Comparison of ENCODE assay signal across 25 cellular contexts in genomic region chr1:205934788-205935187, GRCh38. TPM values are rescaled to one million over a fixed set of nuclear protein-coding genes. Genes with fewer than 3 reads are reported as not detected.
DNase-seq lines count a peak whose midpoint lies in the region; ATAC-seq, FAIRE-seq and TF ChIP-seq lines count a peak whose summit lies in the region.
"Had no signal": no experiment of that assay in that cellular context is flagged by ENCODE, and none has a peak within 500 bp of the region (broad histone marks: within the 10 kb centered on the region; RNA-seq: fewer than 3 reads in every experiment).

No MANE protein-coding gene starts in this region.

- POLR2A ChIA-PET in AG04450 (lab: Yijun Ruan, JAX): no interaction called here

- H3K27me3 ChIP-seq in AG04450 (ENCODE audit: control insufficient read depth, insufficient read depth, low read length) (peaks cover 4% of the 10 kb centered on the region), bronchial epithelial cell (ENCODE audit: control insufficient read depth, insufficient read depth, low read length) (peaks cover 9% of the 10 kb centered on the region), lung (ENCODE audit: control insufficient read depth, insufficient read depth) (no peaks in the 10 kb centered on the region), HAP-1 (ENCODE audit: low read depth) (no peaks in the 10 kb centered on the region)

- H3K9me3 ChIP-seq in AG04450 (ENCODE audit: control insufficient read depth, insufficient read depth, low read length) (no peaks in the 10 kb centered on the region; the same call in 1 of the 2 replicates), lung (ENCODE audit: control insufficient read depth in 2 of 2, insufficient read depth in 1 of 2, low read length in 1 of 2) (no peaks in the 10 kb centered on the region), HAP-1 (no peaks in the 10 kb centered on the region)

- peak; percentile 41 for ATAC-seq in lung (ENCODE audit: insufficient read depth, low FRiP score)
- ATAC-seq: activated naive CD4-positive, alpha-beta T cell treated with anti-CD3 and anti-CD28 coated beads, Interleukin-2, amount 50 U/mL, for 72 hours; stimulated activated naive CD8-positive, alpha-beta T cell treated with anti-CD3 and anti-CD28 coated beads, Interleukin-15, amount 100 ng/mL, for 72 hours had no signal

- FAIRE-seq in bronchial epithelial cell (lab: Jason Lieb, UNC): no peak
- FAIRE-seq: endometrium had no signal

- TF ChIP-seq CTCF in AG04450 (IDR thresholded peaks at IDR 0.05; ENCODE audit: low read depth, low read length): no peak
- no peak for TF ChIP-seq CTCF in bronchial epithelial cell (IDR thresholded peaks at IDR 0.05; ENCODE audit: insufficient read depth, low read length, severe bottlenecking)
- TF ChIP-seq CTCF in lung (IDR thresholded peaks at IDR 0.05; ENCODE audit: control extremely low read depth, extremely low read depth): no peak

- CTCF ChIA-PET in AG04450 (lab: Charles Lee): interaction anchor here (21.7 kb wide), 1 partner anchor 47 kb away, joined by 567 read pairs; no protein-coding TSS in a partner anchor

- peaks cover 0 to 14% of the 10 kb centered on the region in 2 donors for H3K4me1 ChIP-seq in lung (ENCODE audit: control insufficient read depth in 2 of 2, insufficient read depth in 2 of 2, low read length in 2 of 2)
- peaks cover 13% of the 10 kb centered on the region for H3K4me1 ChIP-seq in HAP-1

- in situ Hi-C loops in HAP-1 (cut with MboI; ENCODE audit: low sequenced_read_pairs): loop anchor here (5.0 kb wide), 1 partner anchor 33 kb away; no protein-coding TSS in a partner anchor

- H3K27ac ChIP-seq in AG04450 (ENCODE audit: low read depth, low read length) (peak overlapping the region; percentile 11), lung (ENCODE audit: low read depth in 1 of 2, low read length in 1 of 2) (peak overlapping the region in 1 of 2 donors; percentile 79)

- H3K4me3 ChIP-seq in AG04450 (ENCODE audit: low read depth, low read length) (no peak overlapping the region), bronchial epithelial cell (ENCODE audit: low read depth, low read length) (no peak overlapping the region), lung (no peak overlapping the region), HAP-1 (no peak overlapping the region)
- H3K4me3 ChIP-seq: coronary artery had no signal

- H3K36me3 ChIP-seq in bronchial epithelial cell (ENCODE audit: control insufficient read depth, insufficient read depth, low read length) (no peaks in the 10 kb centered on the region), lung (ENCODE audit: control insufficient read depth in 2 of 2, insufficient read depth in 2 of 2, low read length in 2 of 2) (no peaks in the 10 kb centered on the region), HAP-1 (replicated peaks) (no peaks in the 10 kb centered on the region)

- 80 to 82% methylated on average over 7 of the region's 7 CpGs for WGBS in lung, 2 donors

- no peak for DNase-seq in AG04450 (ENCODE audit: low read depth, low spot score)
- peak; percentile 89 for DNase-seq in NCI-H2029 treated with DMSO at 0.1 percent for 48 hours (lab: John Stamatoyannopoulos, UW)
- DNase-seq in bronchial epithelial cell (ENCODE audit: low read depth): peak; percentile 79
- peak; percentile 87 for DNase-seq in lung (ENCODE audit: low spot score)
- no peak for DNase-seq in CD1c-positive myeloid dendritic cell (ENCODE audit: extremely low spot score)
- DNase-seq in HAP-1 (ENCODE audit: low spot score in 2 of 2): no peak
- DNase-seq in activated naive CD4-positive, alpha-beta T cell treated with Interleukin-2 at 50 U/mL for 16 hours: no peak
- no peak for DNase-seq in NOMO-1 treated with dmso at 0.1 percent for 144 hours (lab: John Stamatoyannopoulos, UW; ENCODE audit: unreplicated experiment)
- DNase-seq: ACHN; activated B cell treated with CpG ODN at 0.5 μM for 24 hours; activated T-cell treated with anti-CD3 and anti-CD28 coated beads, Interleukin-2, amount 50 U/mL, for 48 hours; CD4-positive, CD25-positive, alpha-beta regulatory T cell; foreskin melanocyte; IMR-90; kidney glomerular epithelial cell; NCI-H2081 treated with DMSO at 0.1 percent for 48 hours; NCI-H774; nephron progenitor cell; stimulated activated naive CD8-positive, alpha-beta T cell treated with anti-CD3 and anti-CD28 coated beads, Interleukin-15, amount 100 ng/mL, for 72 hours had no signal

RNA-seq across cellular contexts. Expression of gene SLC26A9, which starts 8.5 kb away (rescaled TPM):
- polyA plus RNA-seq in AG04450 (2011; rRNA removed) (not detected in 2 replicates), lung (10 to 100 TPM; 14.2 to 17.3 TPM)
- polyA minus RNA-seq in AG04450 (2011; rRNA and poly(A)+ RNA removed): not detected in 2 replicates
- total RNA-seq in bronchial epithelial cell (0.26 TPM in 1 of 2 replicates, not detected in the other), lung (10 to 100 TPM in 1 of 2 donors, under 1 TPM in 1; 0.14 to 30.3 TPM)
- total RNA-seq: activated B cell treated with CpG ODN at 0.5 μM for 24 hours; activated naive CD4-positive, alpha-beta T cell treated with anti-CD3 and anti-CD28 coated beads, Interleukin-2, amount 50 U/mL, for 72 hours; CD4-positive, CD25-positive, alpha-beta regulatory T cell; IMR-90; posterior vena cava; SK-MEL-5; skeletal muscle tissue had no signal
- polyA plus RNA-seq: CD4-positive, CD25-positive, alpha-beta regulatory T cell; IMR-90 had no signal

Comparison
In these comparisons a context has a peak if more than half of its experiments do, and no peak if none do; other contexts are left out.
1. DNase-seq: peak in NCI-H2029 treated with DMSO at 0.1 percent for 48 hours (single experiment), bronchial epithelial cell (single experiment) and lung (single experiment); none in AG04450 (single experiment), CD1c-positive myeloid dendritic cell (single experiment), HAP-1 (0 of 2), activated naive CD4-positive, alpha-beta T cell treated with Interleukin-2 at 50 U/mL for 16 hours (single experiment) and NOMO-1 treated with dmso at 0.1 percent for 144 hours (single experiment).